8 cellular contexts compared by ENCODE assay signal in the genomic region with DNA sequence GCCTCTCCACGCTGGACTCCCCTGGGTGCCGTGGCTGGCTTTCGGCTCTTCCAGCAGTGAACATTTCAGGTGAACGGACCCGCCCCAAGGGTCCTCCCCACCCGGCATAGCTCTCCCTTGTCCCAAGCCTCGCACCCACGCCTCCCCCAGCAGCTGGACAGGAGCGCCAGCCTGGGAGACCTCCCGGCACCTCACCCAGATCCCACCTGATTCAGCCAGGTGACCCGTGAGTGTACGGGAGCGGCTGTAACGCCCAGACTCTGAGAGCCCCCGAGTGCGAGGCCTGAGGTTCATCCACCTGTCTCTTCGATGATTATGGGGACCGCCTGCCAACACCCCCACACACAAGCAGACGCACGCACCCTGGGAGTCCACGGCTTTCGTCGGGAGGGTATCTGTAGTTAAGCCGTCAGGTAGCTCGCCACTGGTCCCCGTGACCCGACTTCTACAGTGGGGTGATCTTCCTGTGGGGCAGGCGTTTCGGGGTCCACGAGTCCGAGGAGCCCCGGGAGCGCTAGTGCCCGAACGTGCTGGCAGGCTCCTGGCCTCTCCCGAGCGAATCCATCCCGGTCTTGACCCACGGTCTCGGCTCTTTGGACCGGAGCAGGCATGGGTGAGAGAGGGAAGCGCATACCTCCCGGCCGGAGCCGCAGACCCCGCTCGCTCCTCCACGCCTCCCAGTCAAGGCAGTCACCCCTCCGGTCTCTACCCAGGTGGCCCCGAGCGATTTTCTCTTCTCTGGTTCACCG. TPM values are rescaled to one million over a fixed set of nuclear protein-coding genes. Genes with fewer than 3 reads are reported as not detected.
DNase-seq lines count a peak whose midpoint lies in the region; ATAC-seq and TF ChIP-seq lines count a peak whose summit lies in the region.

No MANE protein-coding gene starts in this region.

- peaks cover 12% of the 10 kb centered on the region for H3K79me2 ChIP-seq in OCI-LY3 (ENCODE audit: low read length)
- peaks cover 5% of the 10 kb centered on the region for H3K79me2 ChIP-seq in mammary epithelial cell (ENCODE audit: insufficient read depth, low read length)

- BruUV-seq in mammary epithelial cell (replicated peaks; lab: Mats Ljungman, UMichigan) = no TSS peak

- in situ Hi-C loops in mammary epithelial cell (cut with MboI; ENCODE audit: low sequenced_read_pairs in 2 of 2) = no loop called here

- peaks cover 38% of the 10 kb centered on the region for H3K4me1 Mint-ChIP-seq in CD14-positive monocyte

- H3K9me3 ChIP-seq in OCI-LY3 (ENCODE audit: insufficient read depth, low read length) (no peaks in the 10 kb centered on the region), mammary epithelial cell (replicated peaks; ENCODE audit: insufficient read depth, low read length) (no peaks in the 10 kb centered on the region), mucosa of rectum (ENCODE audit: control insufficient read depth in 2 of 2, low read length in 2 of 2) (no peaks in the 10 kb centered on the region), vagina (no peaks in the 10 kb centered on the region)

- no peak for TF ChIP-seq POLR2A in vagina (IDR thresholded peaks at IDR 0.05)

- no peaks in the 10 kb centered on the region for H3K27me3 ChIP-seq in OCI-LY3 (ENCODE audit: low read depth, low read length)
- no peaks in the 10 kb centered on the region for H3K27me3 ChIP-seq in mammary epithelial cell (ENCODE audit: insufficient read depth, low read length)
- H3K27me3 ChIP-seq in mucosa of rectum (ENCODE audit: control insufficient read depth in 2 of 2, insufficient read depth in 2 of 2, low read length in 2 of 2) = no peaks in the 10 kb centered on the region
- H3K27me3 ChIP-seq in vagina = no peaks in the 10 kb centered on the region

- H3K4me2 ChIP-seq in OCI-LY3 (ENCODE audit: low read length) = peak overlapping the region; percentile 89
- H3K4me2 ChIP-seq in mammary epithelial cell (ENCODE audit: insufficient read depth, low read depth, low read length) = peak overlapping the region; percentile 99

- dilution Hi-C loops in mammary epithelial cell (cut with HindIII; ENCODE audit: low sequenced_read_pairs) = no loop called here

- H3K9me3 Mint-ChIP-seq in CD14-positive monocyte = peaks cover 0 to 4% (median 2%) of the 10 kb centered on the region in 7 donors

- CTCF ChIA-PET in mammary epithelial cell (lab: Charles Lee; ENCODE audit: low non-redundant PET) = no interaction called here

- H4K20me1 ChIP-seq in OCI-LY3 (ENCODE audit: insufficient read depth, low read length) = no peaks in the 10 kb centered on the region
- H4K20me1 ChIP-seq in mammary epithelial cell (ENCODE audit: insufficient read depth, low read length) = no peaks in the 10 kb centered on the region

- H3K27ac Mint-ChIP-seq in CD14-positive monocyte = peak overlapping the region in 3 of 7 donors; percentile 25 to 81 (median 48)

- no peak for TF ChIP-seq CTCF in CD14-positive monocyte (IDR thresholded peaks at IDR 0.05)
- TF ChIP-seq CTCF in OCI-LY3 (IDR thresholded peaks at IDR 0.05; ENCODE audit: low read depth, low read length) = no peak
- no peak for TF ChIP-seq CTCF in mammary epithelial cell (conservative IDR thresholded peaks at IDR 0.05 in 1 of 2, IDR thresholded peaks at IDR 0.05 in 1 of 2; ENCODE audit: extremely low read depth in 1 of 2, insufficient read depth in 1 of 2, low read depth in 1 of 2, low read length in 2 of 2)
- no peak for TF ChIP-seq CTCF in vagina (IDR thresholded peaks at IDR 0.05)

- H3K27ac ChIP-seq in OCI-LY3 (ENCODE audit: low read length) (peak overlapping the region; percentile 70), mammary epithelial cell (ENCODE audit: insufficient read depth, low read depth, low read length) (no peak overlapping the region), mucosa of rectum (ENCODE audit: low read depth in 2 of 2, low read length in 2 of 2) (peak overlapping the region in 1 of 2 donors; percentile 52), vagina (peak overlapping the region; percentile 93)

- H3K36me3 Mint-ChIP-seq in CD14-positive monocyte = peaks cover 0 to 12% of the 10 kb centered on the region in 2 donors

- peaks cover 12 to 34% (median 21%) of the 10 kb centered on the region in 3 donors for H3K27me3 Mint-ChIP-seq in CD14-positive monocyte (ENCODE audit: low read depth in 3 of 3)

- WGBS in mammary epithelial cell (ENCODE audit: low coverage, missing lambda C conversion rate) = under 1% methylated on average over 24 of the region's 52 CpGs

- no peak for ATAC-seq in HG02571 (IDR thresholded peaks at IDR 0.05; ENCODE audit: unreplicated experiment)

- intact Hi-C loops in CD14-positive monocyte (cut with micrococcal nuclease) (loop anchor here (1.0 to 5.0 kb wide), 4 partner anchors 15 to 72 kb away; a partner anchor contains a TSS), mammary epithelial cell (cut with micrococcal nuclease) (loop anchor here (2.0 to 10.0 kb wide), 2 partner anchors 71 to 325 kb away; a partner anchor contains a TSS), vagina (cut with DNase I) (loop anchor here (10.0 kb wide), 2 partner anchors 325 to 385 kb away; a partner anchor contains a TSS), posterior vena cava (cut with DNase I) (loop anchor here in 1 of 2 donors (2.0 to 10.0 kb wide), 3 partner anchors 17 to 55 kb away; a partner anchor contains a TSS)

- peak overlapping the region; percentile 98 for H3K4me3 Mint-ChIP-seq in CD14-positive monocyte

- H2AFZ ChIP-seq in OCI-LY3 (ENCODE audit: low read depth, low read length) (peak overlapping the region; percentile 82), mammary epithelial cell (ENCODE audit: low read depth, low read length) (peak overlapping the region; percentile 96)

- peak overlapping the region; percentile 81 for H3K4me3 ChIP-seq in OCI-LY3 (ENCODE audit: low read length)
- H3K4me3 ChIP-seq in mammary epithelial cell (replicated peaks in 1 of 3; ENCODE audit: insufficient read depth in 1 of 3, low read depth in 2 of 3, low read length in 3 of 3) = peak overlapping the region; percentile 77 to 87 (median 78)
- H3K4me3 ChIP-seq in mucosa of rectum (ENCODE audit: low read length in 2 of 2) = peak overlapping the region; percentile 90 to 98
- H3K4me3 ChIP-seq in vagina = peak overlapping the region; percentile 83 to 86

- H3K36me3 ChIP-seq in OCI-LY3 (replicated peaks; ENCODE audit: low read depth, low read length) (no peaks in the 10 kb centered on the region), mammary epithelial cell (ENCODE audit: insufficient read depth, low read length) (no peaks in the 10 kb centered on the region), mucosa of rectum (ENCODE audit: control insufficient read depth in 2 of 2, insufficient read depth in 2 of 2, low read length in 2 of 2) (no peaks in the 10 kb centered on the region), vagina (no peaks in the 10 kb centered on the region)

- H3K4me1 ChIP-seq in OCI-LY3 (ENCODE audit: low read length) (peaks cover 8% of the 10 kb centered on the region), mammary epithelial cell (ENCODE audit: insufficient read depth, low read length) (peaks cover 22% of the 10 kb centered on the region), mucosa of rectum (ENCODE audit: control insufficient read depth in 2 of 2, insufficient read depth in 2 of 2, low read length in 2 of 2) (peaks cover 15% of the 10 kb centered on the region in 2 donors), vagina (peaks cover 22% of the 10 kb centered on the region)

- H3K9ac ChIP-seq in OCI-LY3 (ENCODE audit: low read length) = peak overlapping the region; percentile 85
- no peak overlapping the region for H3K9ac ChIP-seq in mammary epithelial cell (ENCODE audit: insufficient read depth, low read length)
- peak overlapping the region; percentile 88 to 91 for H3K9ac ChIP-seq in mucosa of rectum (ENCODE audit: low read depth in 1 of 2, low read length in 2 of 2)

- no peak for DNase-seq in CD14-positive monocyte (ENCODE audit: low spot score)
- no peak for DNase-seq in mammary epithelial cell
- no peak for DNase-seq in vagina (ENCODE audit: extremely low spot score in 2 of 2)
- no peak for DNase-seq in putamen (ENCODE audit: low spot score)
- no peak for DNase-seq in posterior vena cava (ENCODE audit: low spot score)

RNA-seq across cellular contexts. Expression of a gene that starts 14.9 kb away (rescaled TPM):
- 10 to 100 TPM; 10.3 to 12.8 TPM for polyA plus RNA-seq in CD14-positive monocyte
- 10 to 100 TPM in 1 of 2 donors, 1 to 10 TPM in 1; 6.3 to 31.4 TPM for total RNA-seq in mammary epithelial cell
- 18.8 TPM for polyA plus RNA-seq in mammary epithelial cell
- polyA minus RNA-seq in mammary epithelial cell = 6.6 TPM
- total RNA-seq in vagina = 21.6 TPM
- 1 to 10 TPM; 3.1 to 3.5 TPM for total RNA-seq in posterior vena cava

RNA-seq across cellular contexts. Expression of a gene that starts 32.9 kb away (rescaled TPM):
- under 1 TPM; 0.12 to 0.24 TPM for polyA plus RNA-seq in CD14-positive monocyte
- total RNA-seq in mammary epithelial cell = 10 to 100 TPM; 10.3 to 30.6 TPM
- 10.1 TPM for polyA plus RNA-seq in mammary epithelial cell
- 10.5 TPM for polyA minus RNA-seq in mammary epithelial cell
- 7.9 TPM for total RNA-seq in vagina
- 10 to 100 TPM; 15.2 to 20.4 TPM for total RNA-seq in posterior vena cava

RNA-seq across cellular contexts. Expression of a gene that starts 42.8 kb away (rescaled TPM):
- not detected for polyA plus RNA-seq in CD14-positive monocyte
- not detected for total RNA-seq in mammary epithelial cell
- polyA plus RNA-seq in mammary epithelial cell = not detected
- not detected for polyA minus RNA-seq in mammary epithelial cell
- not detected for total RNA-seq in vagina
- not detected for total RNA-seq in posterior vena cava

RNA-seq across cellular contexts. Expression of a gene that starts 53.6 kb away (rescaled TPM):
- polyA plus RNA-seq in CD14-positive monocyte (1,000 to 10,000 TPM; 1,150 to 1,195 TPM), mammary epithelial cell (4,579 TPM)
- total RNA-seq in mammary epithelial cell (1,000 to 10,000 TPM; 2,031 to 4,986 TPM), vagina (3,043 TPM), posterior vena cava (1,000 to 10,000 TPM; 1,013 to 1,030 TPM)
- polyA minus RNA-seq in mammary epithelial cell = 7,221 TPM

RNA-seq across cellular contexts. Expression of a gene that starts 59.2 kb away (rescaled TPM):
- polyA plus RNA-seq in CD14-positive monocyte (not detected), mammary epithelial cell (not detected)
- total RNA-seq in mammary epithelial cell (not detected), vagina (not detected), posterior vena cava (not detected)
- not detected for polyA minus RNA-seq in mammary epithelial cell
